In the genomic region with DNA sequence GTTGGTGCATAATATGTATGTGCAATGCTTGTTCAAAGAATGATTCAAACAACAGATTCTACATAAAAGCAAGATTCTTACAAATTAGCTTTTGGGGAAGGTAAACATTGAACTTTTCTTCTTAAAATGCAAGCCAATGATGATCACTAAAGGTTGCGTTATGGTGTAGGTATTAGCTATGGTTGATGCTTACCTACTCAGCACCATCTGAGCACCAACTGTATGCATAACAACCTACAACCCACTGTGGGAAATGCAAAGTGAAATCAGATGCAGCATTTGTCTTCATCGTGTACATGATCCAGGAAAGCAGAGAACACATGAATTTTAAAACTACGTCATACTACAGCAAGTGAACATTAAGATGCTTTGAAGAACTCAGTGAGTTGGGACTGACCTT, we compare ENCODE assay signal across 22 cellular contexts. TPM values are rescaled to one million over a fixed set of nuclear protein-coding genes. Genes with fewer than 3 reads are reported as not detected.
DNase-seq lines count a peak whose midpoint lies in the region; ATAC-seq and TF ChIP-seq lines count a peak whose summit lies in the region.
"Had no signal": no experiment of that assay in that cellular context is flagged by ENCODE, and none has a peak within 500 bp of the region (broad histone marks: within the 10 kb centered on the region; RNA-seq: fewer than 3 reads in every experiment).

No MANE protein-coding gene starts in this region.

- H4K91ac ChIP-seq in mesenchymal stem cell (ENCODE audit: low read length), result no peak overlapping the region
- no peak overlapping the region for H4K91ac ChIP-seq in neuronal stem cell (ENCODE audit: low read depth, low read length, poor library complexity)

- H3K36me3 Mint-ChIP-seq in type B pancreatic cell, result peaks cover 15% of the 10 kb centered on the region
- H3K36me3 Mint-ChIP-seq: activated naive CD4-positive, alpha-beta T cell treated with anti-CD3 and anti-CD28 coated beads, Interleukin-2, amount 10 ng/mL, durations not matched to agents 7 days and 5 days had no signal

- no peaks in the 10 kb centered on the region for H4K20me1 ChIP-seq in HCT116 (ENCODE audit: insufficient read depth)

- H3K27me3 Mint-ChIP-seq in type B pancreatic cell, result peaks cover 3% of the 10 kb centered on the region

- no peaks in the 10 kb centered on the region for H3K27me3 ChIP-seq in HCT116 (ENCODE audit: insufficient read depth, low read length)
- H3K27me3 ChIP-seq in mesenchymal stem cell (ENCODE audit: control insufficient read depth in 1 of 2, insufficient read depth in 1 of 2, low read length in 2 of 2), result peaks cover 0 to 4% of the 10 kb centered on the region in 2 experiments
- peaks cover 0 to 9% (median 1%) of the 10 kb centered on the region in 3 experiments for H3K27me3 ChIP-seq in neuronal stem cell (ENCODE audit: control insufficient read depth in 3 of 3, insufficient read depth in 3 of 3, low read depth in 1 of 3, low read length in 3 of 3)
- H3K27me3 ChIP-seq: esophagus muscularis mucosa had no signal

- H3K27ac Mint-ChIP-seq in type B pancreatic cell, result no peak overlapping the region
- H3K27ac Mint-ChIP-seq: activated naive CD4-positive, alpha-beta T cell treated with anti-CD3 and anti-CD28 coated beads, Interleukin-2, amount 10 ng/mL, durations not matched to agents 7 days and 5 days; activated T-cell treated with anti-CD3 and anti-CD28 coated beads, Interleukin-2, amount 50 U/mL, for 24 hours had no signal

- TF ChIP-seq POLR2A in HCT116 (IDR thresholded peaks at IDR 0.05; ENCODE audit: borderline replicate concordance, extremely low read depth, insufficient read depth, insufficient read length), result no peak

- RAD21 ChIA-PET in HCT116 (lab: Charles Lee; ENCODE audit: low non-redundant PET in 1 of 2, low total read pairs in 2 of 2, uncharacterized antibody in 2 of 2, unreplicated experiment in 2 of 2), result no interaction called here

- H3K4ac ChIP-seq in mesenchymal stem cell (ENCODE audit: low read depth in 1 of 2, low read length in 2 of 2) (no peak overlapping the region), neuronal stem cell (ENCODE audit: low read length) (no peak overlapping the region)

- peaks cover 6 to 31% of the 10 kb centered on the region in 2 experiments for H3K4me1 ChIP-seq in HCT116 (ENCODE audit: control insufficient read depth in 1 of 2, insufficient read depth in 2 of 2, low read length in 2 of 2)
- H3K4me1 ChIP-seq in mesenchymal stem cell (ENCODE audit: control insufficient read depth, insufficient read depth, low read depth, low read length), result peaks cover 8% of the 10 kb centered on the region
- H3K4me1 ChIP-seq in neuronal stem cell (ENCODE audit: control insufficient read depth in 2 of 2, insufficient read depth in 1 of 2, low read depth in 1 of 2, low read length in 2 of 2), result peaks cover 3 to 6% of the 10 kb centered on the region in 2 donors
- H3K4me1 ChIP-seq: parathyroid adenoma had no signal

- H3K18ac ChIP-seq in mesenchymal stem cell (ENCODE audit: low read depth in 1 of 2, low read length in 2 of 2), result no peak overlapping the region
- H3K18ac ChIP-seq in neuronal stem cell (ENCODE audit: low read length), result no peak overlapping the region

- peaks cover 21% of the 10 kb centered on the region for H3K79me1 ChIP-seq in mesenchymal stem cell (replicated peaks; ENCODE audit: low read length, poor library complexity, severe bottlenecking)
- no peaks in the 10 kb centered on the region for H3K79me1 ChIP-seq in neuronal stem cell (ENCODE audit: low read depth, low read length)

- no peak for ATAC-seq in HCT116
- no peak for ATAC-seq in GM18868 (IDR thresholded peaks at IDR 0.05; ENCODE audit: unreplicated experiment)
- no peak for ATAC-seq in HG03520 (IDR thresholded peaks at IDR 0.05; ENCODE audit: unreplicated experiment)

- H3K27ac ChIP-seq in HCT116 (ENCODE audit: low read depth, low read length), result no peak overlapping the region
- no peak overlapping the region for H3K27ac ChIP-seq in mesenchymal stem cell (ENCODE audit: low read length, poor library complexity, severe bottlenecking)
- no peak overlapping the region for H3K27ac ChIP-seq in neuronal stem cell (replicated peaks; ENCODE audit: low read length)
- H3K27ac ChIP-seq: esophagus muscularis mucosa, parathyroid adenoma had no signal

- no peak overlapping the region for H3K9ac ChIP-seq in HCT116 (ENCODE audit: low read length)
- no peak overlapping the region for H3K9ac ChIP-seq in mesenchymal stem cell (ENCODE audit: low read length)
- no peak overlapping the region for H3K9ac ChIP-seq in neuronal stem cell (ENCODE audit: low read depth, low read length, poor library complexity)
- H3K9ac ChIP-seq: parathyroid adenoma had no signal

- TF ChIP-seq RAD21 in HCT116 (IDR thresholded peaks at IDR 0.05; ENCODE audit: low read depth), result no peak

- H3K9me2 ChIP-seq in HCT116 (ENCODE audit: insufficient read depth), result no peaks in the 10 kb centered on the region

- no peak overlapping the region for H3K14ac ChIP-seq in mesenchymal stem cell (ENCODE audit: low read length in 2 of 2)
- no peak overlapping the region for H3K14ac ChIP-seq in neuronal stem cell (ENCODE audit: low read length)

- no peak overlapping the region for H2AFZ ChIP-seq in HCT116 (ENCODE audit: low read depth, low read length, poor library complexity, severe bottlenecking)
- no peak overlapping the region for H2AFZ ChIP-seq in mesenchymal stem cell (ENCODE audit: low read depth, low read length)
- no peak overlapping the region for H2AFZ ChIP-seq in neuronal stem cell (ENCODE audit: low read length)
- H2AFZ ChIP-seq: parathyroid adenoma had no signal

- H3K9me3 ChIP-seq in HCT116 (ENCODE audit: control insufficient read depth in 1 of 2, insufficient read depth in 1 of 2, low read depth in 1 of 2, low read length in 2 of 2) (no peaks in the 10 kb centered on the region), mesenchymal stem cell (ENCODE audit: control insufficient read depth, low read length) (no peaks in the 10 kb centered on the region), neuronal stem cell (replicated peaks in 1 of 2; ENCODE audit: control insufficient read depth in 2 of 2, insufficient read depth in 1 of 2, low read depth in 1 of 2, low read length in 2 of 2) (peaks cover 0 to 15% of the 10 kb centered on the region in 2 donors)
- H3K9me3 ChIP-seq: esophagus muscularis mucosa had no signal

- H3K4me2 ChIP-seq in HCT116 (ENCODE audit: low read length), result no peak overlapping the region
- H3K4me2 ChIP-seq in mesenchymal stem cell (ENCODE audit: low read length, poor library complexity, severe bottlenecking), result peak overlapping the region; percentile 61
- H3K4me2 ChIP-seq in neuronal stem cell (ENCODE audit: insufficient read depth, low read length, poor library complexity, severe bottlenecking), result no peak overlapping the region

- intact Hi-C loops in HCT116 (cut with micrococcal nuclease), result no loop called here

- TSS peak; percentile 33 for BruUV-seq in HCT116 (replicated peaks; lab: Mats Ljungman, UMichigan)

- H2BK5ac ChIP-seq in mesenchymal stem cell (ENCODE audit: low read depth, low read length, poor library complexity, severe bottlenecking) (no peak overlapping the region), neuronal stem cell (ENCODE audit: low read length) (no peak overlapping the region)

- peak overlapping the region; percentile 85 for H3K4me3 Mint-ChIP-seq in type B pancreatic cell
- H3K4me3 Mint-ChIP-seq: activated naive CD4-positive, alpha-beta T cell treated with anti-CD3 and anti-CD28 coated beads, Interleukin-2, amount 10 ng/mL, durations not matched to agents 7 days and 5 days; activated T-cell treated with anti-CD3 and anti-CD28 coated beads, Interleukin-2, amount 50 U/mL, for 24 hours had no signal

- peaks cover 22% of the 10 kb centered on the region for H3K4me1 Mint-ChIP-seq in type B pancreatic cell (ENCODE audit: unreplicated experiment)
- H3K4me1 Mint-ChIP-seq: central memory CD8-positive, alpha-beta T cell had no signal

- H3K4me3 ChIP-seq in HCT116 (replicated peaks in 1 of 2; ENCODE audit: low read depth in 1 of 2, low read length in 2 of 2) (no peak overlapping the region), mesenchymal stem cell (ENCODE audit: insufficient read depth in 1 of 2, low read depth in 1 of 2, low read length in 2 of 2) (no peak overlapping the region), neuronal stem cell (ENCODE audit: low read length in 2 of 2) (no peak overlapping the region)

- H2AK5ac ChIP-seq in mesenchymal stem cell (ENCODE audit: low read length, severe bottlenecking) (peak overlapping the region; percentile 95), neuronal stem cell (ENCODE audit: low read depth, low read length) (no peak overlapping the region)

- no peaks in the 10 kb centered on the region for H3K36me3 ChIP-seq in HCT116 (ENCODE audit: control insufficient read depth in 1 of 2, insufficient read depth in 2 of 2, low read length in 2 of 2)
- no peaks in the 10 kb centered on the region for H3K36me3 ChIP-seq in mesenchymal stem cell (ENCODE audit: control insufficient read depth in 1 of 2, insufficient read depth in 2 of 2, low read depth in 1 of 2, low read length in 2 of 2)
- peaks cover 0 to 5% of the 10 kb centered on the region in 2 donors for H3K36me3 ChIP-seq in neuronal stem cell (replicated peaks in 1 of 2; ENCODE audit: control insufficient read depth in 2 of 2, insufficient read depth in 2 of 2, low read length in 2 of 2)
- H3K36me3 ChIP-seq: esophagus muscularis mucosa had no signal

- CTCF ChIA-PET in HCT116 (lab: Charles Lee), result no interaction called here

- DNase-seq in HCT116 (ENCODE audit: low read depth, low spot score), result no peak
- DNase-seq in cerebellar cortex (ENCODE audit: low spot score), result peak; percentile 30
- no peak for DNase-seq in mesenchymal stem cell
- no peak for DNase-seq in type B pancreatic cell (ENCODE audit: extremely low spot score, unreplicated experiment)
- DNase-seq in neuronal stem cell (ENCODE audit: low spot score), result no peak
- DNase-seq: activated CD4-positive, alpha-beta T cell treated with anti-CD3 and anti-CD28 coated beads for 1 hour; activated naive CD4-positive, alpha-beta T cell treated with anti-CD3 and anti-CD28 coated beads, Interleukin-2, amount 10 ng/mL, durations not matched to agents 7 days and 5 days; activated T-cell treated with anti-CD3 and anti-CD28 coated beads, Interleukin-2, amount 50 U/mL, for 24 hours; AML-193; effector CD4-positive, alpha-beta T cell; MM.1S; NCI-H1694; NCI-H748 treated with DMSO at 0.1 percent for 48 hours; SHP77; stimulated activated CD4-positive, alpha-beta T cell treated with anti-CD3 and anti-CD28 coated beads, Interleukin-1b, Interleukin-23, amount 100 ng/mL, for 48 hours; stimulated activated naive CD4-positive, alpha-beta T cell had no signal

- no peak overlapping the region for H2BK12ac ChIP-seq in mesenchymal stem cell (ENCODE audit: low read length in 2 of 2)
- no peak overlapping the region for H2BK12ac ChIP-seq in neuronal stem cell (ENCODE audit: low read length)

- POLR2A ChIA-PET in HCT116 (lab: Charles Lee), result no interaction called here

- peaks cover 10% of the 10 kb centered on the region for H3K9me3 Mint-ChIP-seq in type B pancreatic cell
- H3K9me3 Mint-ChIP-seq: activated naive CD4-positive, alpha-beta T cell treated with anti-CD3 and anti-CD28 coated beads, Interleukin-2, amount 10 ng/mL, durations not matched to agents 7 days and 5 days; activated T-cell treated with anti-CD3 and anti-CD28 coated beads, Interleukin-2, amount 50 U/mL, for 24 hours; central memory CD8-positive, alpha-beta T cell had no signal

- H4K8ac ChIP-seq in mesenchymal stem cell (ENCODE audit: low read length), result no peak overlapping the region
- no peak overlapping the region for H4K8ac ChIP-seq in neuronal stem cell (ENCODE audit: low read depth, low read length)

- 97% methylated on average over 3 of the region's 3 CpGs for WGBS in mesenchymal stem cell
- WGBS in neuronal stem cell (ENCODE audit: extremely low coverage in 2 of 2, insufficient read length in 2 of 2, insufficient replicate concordance in 1 of 2), 2 donors, result no CpG with 5 or more reads among the region's 3 CpGs

- H2BK15ac ChIP-seq in mesenchymal stem cell (ENCODE audit: low read depth, poor library complexity, severe bottlenecking) (no peak overlapping the region), neuronal stem cell (ENCODE audit: low read length) (no peak overlapping the region)

- H3K23ac ChIP-seq in mesenchymal stem cell (ENCODE audit: low read length in 2 of 2) (peak overlapping the region in 1 of 2 experiments; percentile 69), neuronal stem cell (ENCODE audit: low read depth, low read length, poor library complexity) (no peak overlapping the region)

- TF ChIP-seq CTCF in HCT116 (IDR thresholded peaks at IDR 0.05 in 2 of 3, conservative IDR thresholded peaks at IDR 0.05 in 1 of 3; ENCODE audit: borderline replicate concordance in 1 of 3, insufficient read depth in 1 of 3, low read depth in 2 of 3, low read length in 2 of 3) (no peak), type B pancreatic cell (conservative IDR thresholded peaks at IDR 0.05) (no peak)

- H3K79me2 ChIP-seq in HCT116 (ENCODE audit: insufficient read depth, low read length), result peaks cover 64% of the 10 kb centered on the region

- H2BK120ac ChIP-seq in mesenchymal stem cell (ENCODE audit: low read depth, low read length) (no peak overlapping the region), neuronal stem cell (ENCODE audit: low read depth, low read length) (no peak overlapping the region)

RNA-seq across cellular contexts. Expression of gene FAM171A1, which starts 2.6 kb away (rescaled TPM):
- total RNA-seq in HCT116 (2021; ENCODE audit: unreplicated experiment) (32.5 TPM), type B pancreatic cell (ENCODE audit: low replicate concordance) (28.6 and 49.3 TPM in 2 replicates)
- 19.9 and 22.7 TPM in 2 replicates for polyA plus RNA-seq in HCT116 (2012)
- polyA plus RNA-seq in mesenchymal stem cell (2013, experiment 1 of 2), result 23.1 TPM
- polyA plus RNA-seq in mesenchymal stem cell (2013, experiment 2 of 2), result 23.1 TPM
- polyA plus RNA-seq in neuronal stem cell (2013, experiment 1 of 2), result 43.4 TPM
- polyA plus RNA-seq in neuronal stem cell (2013, experiment 2 of 2), result 42.7 TPM
- total RNA-seq: OCI-LY7 had no signal
